Comparison of ENCODE assay signal across 1 cellular context in the genomic region with DNA sequence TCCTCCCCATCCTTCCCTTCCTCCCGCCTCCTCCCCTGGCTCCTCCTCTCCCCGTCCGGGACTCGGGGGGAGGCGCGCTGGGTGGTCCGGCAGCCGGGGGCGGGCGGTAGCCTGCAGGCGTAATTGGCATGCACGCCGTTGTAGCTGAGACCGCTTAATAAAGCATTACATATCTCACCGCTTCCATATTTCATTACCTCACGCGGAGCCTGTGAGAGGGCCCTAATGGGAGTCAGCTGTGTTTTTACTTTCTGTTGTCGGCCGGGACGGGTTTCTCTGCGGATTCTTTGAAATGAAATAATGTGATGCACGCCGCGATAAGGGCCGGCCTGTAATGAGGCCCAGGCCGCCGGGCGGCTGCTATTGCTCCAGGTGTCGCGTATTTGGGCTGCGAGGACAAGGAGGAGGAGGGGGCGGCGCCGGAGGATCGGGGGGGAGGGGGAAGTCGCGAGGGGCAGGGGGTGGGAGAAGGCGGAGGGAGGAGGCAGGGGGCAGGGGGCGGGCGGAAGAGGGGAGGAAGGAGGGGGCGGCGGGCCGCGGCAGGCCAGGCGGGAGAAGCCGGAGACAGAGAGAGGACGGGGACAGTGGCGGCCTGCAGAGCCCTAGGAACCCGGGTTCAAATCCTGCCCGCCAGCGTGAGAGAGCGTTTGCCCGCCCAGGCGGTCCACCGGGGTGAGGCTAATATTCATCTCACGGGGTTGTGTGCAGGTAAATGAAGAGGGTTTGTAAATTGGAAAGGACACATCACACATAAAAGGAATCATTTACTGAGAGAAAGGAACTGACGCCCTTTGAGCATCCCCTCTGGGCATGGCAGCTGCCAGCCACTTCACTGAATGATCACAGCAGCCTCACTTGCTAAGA.
TF ChIP-seq lines count a peak whose summit lies in the region.

No MANE protein-coding gene starts in this region.

TF ChIP-seq in K562, 482 proteins besides CTCF, POLR2A, EP300 and RAD21 (continued from another document):
- TF ChIP-seq ZSCAN29 (IDR thresholded peaks at IDR 0.05) (peak; percentile 52; the same call in 1 of the 2 replicates), ZNF280A (IDR thresholded peaks at IDR 0.05; ENCODE audit: low read depth, partially characterized antibody) (no peak)
- TF ChIP-seq, protein P1, sequence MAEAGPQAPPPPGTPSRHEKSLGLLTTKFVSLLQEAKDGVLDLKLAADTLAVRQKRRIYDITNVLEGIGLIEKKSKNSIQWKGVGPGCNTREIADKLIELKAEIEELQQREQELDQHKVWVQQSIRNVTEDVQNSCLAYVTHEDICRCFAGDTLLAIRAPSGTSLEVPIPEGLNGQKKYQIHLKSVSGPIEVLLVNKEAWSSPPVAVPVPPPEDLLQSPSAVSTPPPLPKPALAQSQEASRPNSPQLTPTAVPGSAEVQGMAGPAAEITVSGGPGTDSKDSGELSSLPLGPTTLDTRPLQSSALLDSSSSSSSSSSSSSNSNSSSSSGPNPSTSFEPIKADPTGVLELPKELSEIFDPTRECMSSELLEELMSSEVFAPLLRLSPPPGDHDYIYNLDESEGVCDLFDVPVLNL (CRISPR knock-in tag; IDR thresholded peaks at IDR 0.05; ENCODE audit: low read depth), result no peak
TF ChIP-seq in K562: peak in this region for 8.
